8 cellular contexts compared by ENCODE assay signal in genomic region chr10:112184379-112184778, GRCh38. TPM values are rescaled to one million over a fixed set of nuclear protein-coding genes. Genes with fewer than 3 reads are reported as not detected.
A peak's percentile ranks its signal among the peaks of the same experiment; 100 is the strongest.
DNase-seq lines count a peak whose midpoint lies in the region; ATAC-seq and TF ChIP-seq lines count a peak whose summit lies in the region.

No MANE protein-coding gene starts in this region.

- WGBS in esophagus muscularis mucosa = 31% methylated on average over 2 of the region's 2 CpGs
- 8 to 17% methylated on average over 2 of the region's 2 CpGs for WGBS in sigmoid colon, 2 donors

- H3K36me3 ChIP-seq in PC-9 (ENCODE audit: low read depth) = no peaks in the 10 kb centered on the region
- H3K36me3 ChIP-seq in esophagus muscularis mucosa = peaks cover 0 to 15% (median 3%) of the 10 kb centered on the region in 4 donors
- H3K36me3 ChIP-seq in sigmoid colon = peaks cover 0 to 15% (median 2%) of the 10 kb centered on the region in 4 donors

- POLR2A ChIA-PET in PC-9 (lab: Charles Lee; ENCODE audit: unreplicated experiment) = no interaction called here

- H3K9me3 ChIP-seq in PC-9 (ENCODE audit: insufficient read depth, low read depth) (no peaks in the 10 kb centered on the region), esophagus muscularis mucosa (peaks cover 0 to 3% (median 0%) of the 10 kb centered on the region in 4 donors), sigmoid colon (no peaks in the 10 kb centered on the region)

- H3K27me3 ChIP-seq in PC-9 (ENCODE audit: insufficient read depth, low read depth) (no peaks in the 10 kb centered on the region), esophagus muscularis mucosa (no peaks in the 10 kb centered on the region), sigmoid colon (no peaks in the 10 kb centered on the region)

- H3K27ac ChIP-seq in PC-9 = no peak overlapping the region
- H3K27ac ChIP-seq in esophagus muscularis mucosa (replicated peaks in 1 of 4) = peak overlapping the region in 2 of 4 donors; percentile 67 to 76
- peak overlapping the region in 3 of 4 donors; percentile 78 to 81 (median 79) for H3K27ac ChIP-seq in sigmoid colon

- CTCF ChIA-PET in PC-9 (lab: Charles Lee) = no interaction called here

- TF ChIP-seq CTCF in GM12865 (IDR thresholded peaks at IDR 0.05; ENCODE audit: insufficient read depth, low read depth, low read length, missing control alignments) = no peak
- TF ChIP-seq CTCF in PC-9 (conservative IDR thresholded peaks at IDR 0.05) = no peak
- TF ChIP-seq CTCF in esophagus muscularis mucosa (IDR thresholded peaks at IDR 0.05) = no peak
- no peak for TF ChIP-seq CTCF in sigmoid colon (IDR thresholded peaks at IDR 0.05)

- H3K4me2 ChIP-seq in PC-9 = peak overlapping the region; percentile 79

- no peak for TF ChIP-seq EP300 in esophagus muscularis mucosa (IDR thresholded peaks at IDR 0.05)
- TF ChIP-seq EP300 in sigmoid colon (IDR thresholded peaks at IDR 0.05) = no peak

- H3K4me1 ChIP-seq in PC-9 (replicated peaks; ENCODE audit: insufficient read depth) (0 out of 2 replicates have a peak, but pooled peaks cover 4% of the 10 kb centered on the region), esophagus muscularis mucosa (peaks cover 12 to 25% (median 15%) of the 10 kb centered on the region in 4 donors), sigmoid colon (peaks cover 0 to 16% (median 10%) of the 10 kb centered on the region in 4 donors)

- no peaks in the 10 kb centered on the region for H3K79me2 ChIP-seq in PC-9 (ENCODE audit: low read depth)

- no peaks in the 10 kb centered on the region for H3K9me2 ChIP-seq in PC-9 (ENCODE audit: insufficient read depth)

- H3F3A ChIP-seq in PC-9 (ENCODE audit: insufficient read depth, low read depth) = no peaks in the 10 kb centered on the region

- H4K20me1 ChIP-seq in PC-9 (ENCODE audit: insufficient read depth) = no peaks in the 10 kb centered on the region

- DNase-seq in GM12865 (ENCODE audit: low read depth) (no peak), PC-9 (no peak), esophagus muscularis mucosa (ENCODE audit: extremely low spot score) (no peak), sigmoid colon (no peak), NCI-H1105 (lab: John Stamatoyannopoulos, UW) (no peak), NCI-H187 treated with DMSO at 0.1 percent for 48 hours (lab: John Stamatoyannopoulos, UW) (no peak)
- DNase-seq in effector CD8-positive, alpha-beta T cell (lab: John Stamatoyannopoulos, UW) = no peak

- intact Hi-C loops in PC-9 (cut with micrococcal nuclease; ENCODE audit: unreplicated experiment) (no loop called here), esophagus muscularis mucosa (cut with DNase I) (loop anchor here (5.0 to 10.0 kb wide), 2 partner anchors 123 to 260 kb away; partner anchors contain the start of genes VTI1A and ZDHHC6), sigmoid colon (cut with DNase I) (loop anchor here (2.0 to 5.0 kb wide), 2 partner anchors 130 to 263 kb away; partner anchors contain the start of genes VTI1A and ZDHHC6)

- no peak for ATAC-seq in GM19035 (IDR thresholded peaks at IDR 0.05; ENCODE audit: unreplicated experiment)

- TF ChIP-seq POLR2A in esophagus muscularis mucosa (IDR thresholded peaks at IDR 0.05; ENCODE audit: low read depth) = no peak
- no peak for TF ChIP-seq POLR2A in sigmoid colon (IDR thresholded peaks at IDR 0.05)

- H2AFZ ChIP-seq in PC-9 = peak overlapping the region; percentile 98

- H3K4me3 ChIP-seq in GM12865 (ENCODE audit: low read depth, low read length) = peak overlapping the region; percentile 74
- peak overlapping the region; percentile 78 for H3K4me3 ChIP-seq in PC-9
- peak overlapping the region; percentile 57 to 81 (median 72) for H3K4me3 ChIP-seq in esophagus muscularis mucosa
- peak overlapping the region in 3 of 4 donors; percentile 59 to 81 (median 75) for H3K4me3 ChIP-seq in sigmoid colon

- no TSS peak for BruUV-seq in PC-9 (replicated peaks; lab: Mats Ljungman, UMichigan)

RNA-seq across cellular contexts. Expression of gene GPAM, which starts 0.8 kb away (rescaled TPM):
- total RNA-seq in PC-9 (2021) (2.1 and 4.2 TPM in 2 replicates), esophagus muscularis mucosa (1 to 10 TPM; 4.5 to 7.2 (median 6.5) TPM), sigmoid colon (10 to 100 TPM in 1 of 4 donors, 1 to 10 TPM in 3; 4.8 to 61.4 (median 6.1) TPM)
- 10 to 100 TPM in 1 of 3 donors, 1 to 10 TPM in 1, under 1 TPM in 1; 0.92 to 14.4 (median 3.0) TPM for polyA plus RNA-seq in sigmoid colon
